ENCODE assay signal across 18 cellular contexts in the genomic region with DNA sequence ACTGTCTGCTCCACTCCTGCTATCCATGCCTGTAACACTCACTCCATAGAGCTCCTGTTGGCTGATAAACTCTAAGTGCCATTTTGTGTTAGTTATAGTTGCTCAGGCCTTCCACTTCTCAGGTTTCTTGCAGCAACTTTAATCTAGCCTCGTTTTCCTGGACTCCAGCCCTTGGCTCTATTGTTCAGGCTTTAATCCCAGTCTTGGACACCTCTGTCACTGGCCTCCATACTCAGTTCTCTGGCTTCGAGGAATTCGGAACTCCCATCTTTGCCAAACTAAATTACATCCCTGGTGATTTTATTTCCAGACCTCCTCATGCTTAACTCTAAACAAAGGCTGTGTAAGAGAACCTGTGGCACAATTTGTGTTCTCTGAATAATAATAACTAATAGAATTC. TPM values are rescaled to one million over a fixed set of nuclear protein-coding genes. Genes with fewer than 3 reads are reported as not detected.
DNase-seq lines count a peak whose midpoint lies in the region; ATAC-seq and TF ChIP-seq lines count a peak whose summit lies in the region.
"Had no signal": no experiment of that assay in that cellular context is flagged by ENCODE, and none has a peak within 500 bp of the region (broad histone marks: within the 10 kb centered on the region; RNA-seq: fewer than 3 reads in every experiment).

No MANE protein-coding gene starts in this region.

- H3K4me1 Mint-ChIP-seq in CD4-positive, alpha-beta T cell (ENCODE audit: low read depth), result peaks cover 59% of the 10 kb centered on the region
- peaks cover 26% of the 10 kb centered on the region for H3K4me1 Mint-ChIP-seq in T-helper 17 cell
- H3K4me1 Mint-ChIP-seq in memory B cell, result peaks cover 11% of the 10 kb centered on the region
- H3K4me1 Mint-ChIP-seq: H9 had no signal

- POLR2A ChIA-PET in CD4-positive, alpha-beta T cell (lab: Charles Lee), result no interaction called here

- H3K9me3 Mint-ChIP-seq in CD4-positive, alpha-beta T cell, result no peaks in the 10 kb centered on the region
- no peaks in the 10 kb centered on the region for H3K9me3 Mint-ChIP-seq in memory B cell
- H3K9me3 Mint-ChIP-seq: CD4-positive, alpha-beta memory T cell; H9 had no signal

- DNase-seq in CD4-positive, alpha-beta T cell, result no peak
- DNase-seq in T-helper 17 cell, result no peak
- DNase-seq in memory B cell (ENCODE audit: low spot score in 2 of 2), result no peak
- DNase-seq in stromal cell of bone marrow (ENCODE audit: low read depth), result peak; percentile 13
- DNase-seq in ACHN, result no peak
- DNase-seq in DMS114 treated with DMSO at 0.1 percent for 48 hours (lab: John Stamatoyannopoulos, UW; ENCODE audit: unreplicated experiment), result no peak
- no peak for DNase-seq in cortex of kidney (lab: John Stamatoyannopoulos, UW)
- DNase-seq: AML-193; Calu3; CD4-positive, alpha-beta memory T cell; DMS53; DND-41; EL; H9 had no signal

- intact Hi-C loops in CD4-positive, alpha-beta T cell (cut with DNase I, micrococcal nuclease), result no loop called here

- CTCF ChIA-PET in CD4-positive, alpha-beta T cell (lab: Charles Lee), result no interaction called here

- no peak for ATAC-seq in CD4-positive, alpha-beta T cell (ENCODE audit: poor library complexity)
- ATAC-seq in T-helper 17 cell, result no peak
- no peak for ATAC-seq in memory B cell (ENCODE audit: low read depth)
- ATAC-seq: GM12878 had no signal

- no peak for TF ChIP-seq CTCF in CD4-positive, alpha-beta T cell (IDR thresholded peaks at IDR 0.05)

- no peak overlapping the region for H3K4me3 Mint-ChIP-seq in CD4-positive, alpha-beta T cell
- H3K4me3 Mint-ChIP-seq in T-helper 17 cell (no peak overlapping the region), memory B cell (no peak overlapping the region)
- H3K4me3 Mint-ChIP-seq: CD4-positive, alpha-beta memory T cell; H9 had no signal

- no peaks in the 10 kb centered on the region for H3K9me3 ChIP-seq in CD4-positive, alpha-beta T cell (ENCODE audit: control insufficient read depth, low read length)
- H3K9me3 ChIP-seq in T-helper 17 cell (ENCODE audit: control insufficient read depth, low read length, poor library complexity, severe bottlenecking), result no peaks in the 10 kb centered on the region

- H3K27ac ChIP-seq in CD4-positive, alpha-beta T cell (ENCODE audit: low read depth, low read length), result no peak overlapping the region
- H3K27ac ChIP-seq: C4-2B had no signal

- H3K27me3 ChIP-seq in CD4-positive, alpha-beta T cell (ENCODE audit: control insufficient read depth, insufficient read depth, low read length), result no peaks in the 10 kb centered on the region

- H3K36me3 Mint-ChIP-seq in CD4-positive, alpha-beta T cell (ENCODE audit: low read depth), result peaks cover 95% of the 10 kb centered on the region
- H3K36me3 Mint-ChIP-seq in T-helper 17 cell (ENCODE audit: low read depth), result peaks cover 6% of the 10 kb centered on the region
- peaks cover 21% of the 10 kb centered on the region for H3K36me3 Mint-ChIP-seq in memory B cell

- H3K27me3 Mint-ChIP-seq in CD4-positive, alpha-beta T cell, result no peaks in the 10 kb centered on the region
- H3K27me3 Mint-ChIP-seq in T-helper 17 cell, result no peaks in the 10 kb centered on the region
- H3K27me3 Mint-ChIP-seq in memory B cell, result no peaks in the 10 kb centered on the region
- H3K27me3 Mint-ChIP-seq: CD4-positive, alpha-beta memory T cell had no signal

- H3K27ac Mint-ChIP-seq in CD4-positive, alpha-beta T cell, result peak overlapping the region; percentile 20
- peak overlapping the region; percentile 27 for H3K27ac Mint-ChIP-seq in T-helper 17 cell
- H3K27ac Mint-ChIP-seq in memory B cell, result peak overlapping the region; percentile 12
- H3K27ac Mint-ChIP-seq: H9 had no signal

- in situ Hi-C loops in ACHN (cut with HindIII; ENCODE audit: low pct_ligation_motif_present, low pct_unique_long_range_greater_than_20kb, low sequenced_read_pairs), result no loop called here

RNA-seq across cellular contexts. Expression of a gene that starts 39.8 kb away (rescaled TPM):
- total RNA-seq in CD4-positive, alpha-beta T cell, result 100 to 1,000 TPM; 131 to 133 TPM
- 100 to 1,000 TPM; 184 to 186 TPM for total RNA-seq in T-helper 17 cell
- total RNA-seq: A172, HT-29 had no signal
